Comparison of ENCODE assay signal across 3 cellular contexts in the genomic region with DNA sequence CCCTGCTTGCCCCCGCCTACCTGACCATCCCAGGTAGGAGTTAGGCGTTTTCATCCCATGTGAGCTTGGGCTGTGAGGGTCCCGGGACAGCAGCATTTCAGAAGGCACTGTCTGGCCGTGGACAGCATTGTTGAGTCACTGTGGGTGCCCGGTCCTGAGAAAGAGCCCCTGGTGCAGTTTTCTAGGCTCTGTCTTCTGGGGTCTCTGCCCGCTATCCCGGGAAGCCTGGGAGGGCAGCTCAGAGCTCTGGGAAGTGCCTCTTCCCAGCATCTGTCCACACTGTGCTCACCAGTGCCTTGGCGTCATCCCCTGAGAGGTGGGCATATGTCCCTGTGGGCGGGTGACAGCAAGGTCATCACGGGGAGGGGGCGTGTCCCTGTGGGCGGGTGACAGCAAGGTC.
TF ChIP-seq lines count a peak whose summit lies in the region.

No MANE protein-coding gene starts in this region.

TF ChIP-seq in SK-N-SH, 30 proteins besides CTCF, POLR2A, EP300 and RAD21:
- TF ChIP-seq, protein P1, sequence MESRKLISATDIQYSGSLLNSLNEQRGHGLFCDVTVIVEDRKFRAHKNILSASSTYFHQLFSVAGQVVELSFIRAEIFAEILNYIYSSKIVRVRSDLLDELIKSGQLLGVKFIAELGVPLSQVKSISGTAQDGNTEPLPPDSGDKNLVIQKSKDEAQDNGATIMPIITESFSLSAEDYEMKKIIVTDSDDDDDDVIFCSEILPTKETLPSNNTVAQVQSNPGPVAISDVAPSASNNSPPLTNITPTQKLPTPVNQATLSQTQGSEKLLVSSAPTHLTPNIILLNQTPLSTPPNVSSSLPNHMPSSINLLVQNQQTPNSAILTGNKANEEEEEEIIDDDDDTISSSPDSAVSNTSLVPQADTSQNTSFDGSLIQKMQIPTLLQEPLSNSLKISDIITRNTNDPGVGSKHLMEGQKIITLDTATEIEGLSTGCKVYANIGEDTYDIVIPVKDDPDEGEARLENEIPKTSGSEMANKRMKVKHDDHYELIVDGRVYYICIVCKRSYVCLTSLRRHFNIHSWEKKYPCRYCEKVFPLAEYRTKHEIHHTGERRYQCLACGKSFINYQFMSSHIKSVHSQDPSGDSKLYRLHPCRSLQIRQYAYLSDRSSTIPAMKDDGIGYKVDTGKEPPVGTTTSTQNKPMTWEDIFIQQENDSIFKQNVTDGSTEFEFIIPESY (IDR thresholded peaks at IDR 0.05; ENCODE audit: borderline replicate concordance, low read depth): no peak
- TF ChIP-seq RCOR1 (IDR thresholded peaks at IDR 0.05; ENCODE audit: low read length): no peak
- no peak for TF ChIP-seq EZH2phosphoT487 (IDR thresholded peaks at IDR 0.05; ENCODE audit: borderline replicate concordance, low read depth)
- TF ChIP-seq TEAD4 (IDR thresholded peaks at IDR 0.05; ENCODE audit: borderline replicate concordance, insufficient read depth): no peak
- TF ChIP-seq MXI1 (IDR thresholded peaks at IDR 0.05; ENCODE audit: low read depth, low read length): no peak
- TF ChIP-seq, protein P2, sequence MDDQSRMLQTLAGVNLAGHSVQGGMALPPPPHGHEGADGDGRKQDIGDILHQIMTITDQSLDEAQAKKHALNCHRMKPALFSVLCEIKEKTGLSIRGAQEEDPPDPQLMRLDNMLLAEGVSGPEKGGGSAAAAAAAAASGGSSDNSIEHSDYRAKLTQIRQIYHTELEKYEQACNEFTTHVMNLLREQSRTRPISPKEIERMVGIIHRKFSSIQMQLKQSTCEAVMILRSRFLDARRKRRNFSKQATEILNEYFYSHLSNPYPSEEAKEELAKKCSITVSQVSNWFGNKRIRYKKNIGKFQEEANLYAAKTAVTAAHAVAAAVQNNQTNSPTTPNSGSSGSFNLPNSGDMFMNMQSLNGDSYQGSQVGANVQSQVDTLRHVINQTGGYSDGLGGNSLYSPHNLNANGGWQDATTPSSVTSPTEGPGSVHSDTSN (IDR thresholded peaks at IDR 0.05): no peak
- TF ChIP-seq SIN3A (IDR thresholded peaks at IDR 0.05; ENCODE audit: borderline replicate concordance, low read depth, low read length): no peak
- no peak for TF ChIP-seq TCF12 (IDR thresholded peaks at IDR 0.05)
- TF ChIP-seq CHD2 (IDR thresholded peaks at IDR 0.05; ENCODE audit: low read length, partially characterized antibody): no peak
- TF ChIP-seq, protein P3, sequence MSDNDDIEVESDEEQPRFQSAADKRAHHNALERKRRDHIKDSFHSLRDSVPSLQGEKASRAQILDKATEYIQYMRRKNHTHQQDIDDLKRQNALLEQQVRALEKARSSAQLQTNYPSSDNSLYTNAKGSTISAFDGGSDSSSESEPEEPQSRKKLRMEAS (IDR thresholded peaks at IDR 0.05; ENCODE audit: low read depth): no peak

TF ChIP-seq in SK-N-SH treated with all-trans-retinoic acid at 6 μM for 48 hours, 23 proteins besides CTCF, POLR2A, EP300 and RAD21:
- TF ChIP-seq TCF4 (CRISPR knock-in tag; IDR thresholded peaks at IDR 0.05; ENCODE audit: borderline replicate concordance) (no peak), TOX (CRISPR knock-in tag; IDR thresholded peaks at IDR 0.05; ENCODE audit: borderline replicate concordance) (no peak), ZFP30 (CRISPR knock-in tag; IDR thresholded peaks at IDR 0.05) (no peak), SNAI2 (CRISPR knock-in tag; IDR thresholded peaks at IDR 0.05) (no peak), RARB (CRISPR knock-in tag; IDR thresholded peaks at IDR 0.05) (no peak), ZNF8 (CRISPR knock-in tag; IDR thresholded peaks at IDR 0.05) (no peak), GLIS3 (CRISPR knock-in tag; IDR thresholded peaks at IDR 0.05) (no peak), ISL1 (CRISPR knock-in tag; IDR thresholded peaks at IDR 0.05) (no peak), OSR1 (CRISPR knock-in tag; IDR thresholded peaks at IDR 0.05) (no peak), ZNF565 (CRISPR knock-in tag; conservative IDR thresholded peaks at IDR 0.05; ENCODE audit: low read depth) (no peak), ARNTL (CRISPR knock-in tag; IDR thresholded peaks at IDR 0.05; ENCODE audit: borderline replicate concordance, low read depth) (no peak), ZNF70 (CRISPR knock-in tag; IDR thresholded peaks at IDR 0.05) (no peak), PPARA (CRISPR knock-in tag; IDR thresholded peaks at IDR 0.05; ENCODE audit: borderline replicate concordance) (no peak)
- TF ChIP-seq, protein P4, sequence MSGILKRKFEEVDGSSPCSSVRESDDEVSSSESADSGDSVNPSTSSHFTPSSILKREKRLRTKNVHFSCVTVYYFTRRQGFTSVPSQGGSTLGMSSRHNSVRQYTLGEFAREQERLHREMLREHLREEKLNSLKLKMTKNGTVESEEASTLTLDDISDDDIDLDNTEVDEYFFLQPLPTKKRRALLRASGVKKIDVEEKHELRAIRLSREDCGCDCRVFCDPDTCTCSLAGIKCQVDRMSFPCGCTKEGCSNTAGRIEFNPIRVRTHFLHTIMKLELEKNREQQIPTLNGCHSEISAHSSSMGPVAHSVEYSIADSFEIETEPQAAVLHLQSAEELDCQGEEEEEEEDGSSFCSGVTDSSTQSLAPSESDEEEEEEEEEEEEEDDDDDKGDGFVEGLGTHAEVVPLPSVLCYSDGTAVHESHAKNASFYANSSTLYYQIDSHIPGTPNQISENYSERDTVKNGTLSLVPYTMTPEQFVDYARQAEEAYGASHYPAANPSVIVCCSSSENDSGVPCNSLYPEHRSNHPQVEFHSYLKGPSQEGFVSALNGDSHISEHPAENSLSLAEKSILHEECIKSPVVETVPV (CRISPR knock-in tag; IDR thresholded peaks at IDR 0.05): no peak
- TF ChIP-seq, protein P5, sequence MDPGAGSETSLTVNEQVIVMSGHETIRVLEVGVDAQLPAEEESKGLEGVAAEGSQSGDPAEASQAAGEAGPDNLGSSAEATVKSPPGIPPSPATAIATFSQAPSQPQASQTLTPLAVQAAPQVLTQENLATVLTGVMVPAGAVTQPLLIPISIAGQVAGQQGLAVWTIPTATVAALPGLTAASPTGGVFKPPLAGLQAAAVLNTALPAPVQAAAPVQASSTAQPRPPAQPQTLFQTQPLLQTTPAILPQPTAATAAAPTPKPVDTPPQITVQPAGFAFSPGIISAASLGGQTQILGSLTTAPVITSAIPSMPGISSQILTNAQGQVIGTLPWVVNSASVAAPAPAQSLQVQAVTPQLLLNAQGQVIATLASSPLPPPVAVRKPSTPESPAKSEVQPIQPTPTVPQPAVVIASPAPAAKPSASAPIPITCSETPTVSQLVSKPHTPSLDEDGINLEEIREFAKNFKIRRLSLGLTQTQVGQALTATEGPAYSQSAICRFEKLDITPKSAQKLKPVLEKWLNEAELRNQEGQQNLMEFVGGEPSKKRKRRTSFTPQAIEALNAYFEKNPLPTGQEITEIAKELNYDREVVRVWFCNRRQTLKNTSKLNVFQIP (CRISPR knock-in tag; IDR thresholded peaks at IDR 0.05; ENCODE audit: borderline replicate concordance, low read depth): no peak
- TF ChIP-seq, protein P6, sequence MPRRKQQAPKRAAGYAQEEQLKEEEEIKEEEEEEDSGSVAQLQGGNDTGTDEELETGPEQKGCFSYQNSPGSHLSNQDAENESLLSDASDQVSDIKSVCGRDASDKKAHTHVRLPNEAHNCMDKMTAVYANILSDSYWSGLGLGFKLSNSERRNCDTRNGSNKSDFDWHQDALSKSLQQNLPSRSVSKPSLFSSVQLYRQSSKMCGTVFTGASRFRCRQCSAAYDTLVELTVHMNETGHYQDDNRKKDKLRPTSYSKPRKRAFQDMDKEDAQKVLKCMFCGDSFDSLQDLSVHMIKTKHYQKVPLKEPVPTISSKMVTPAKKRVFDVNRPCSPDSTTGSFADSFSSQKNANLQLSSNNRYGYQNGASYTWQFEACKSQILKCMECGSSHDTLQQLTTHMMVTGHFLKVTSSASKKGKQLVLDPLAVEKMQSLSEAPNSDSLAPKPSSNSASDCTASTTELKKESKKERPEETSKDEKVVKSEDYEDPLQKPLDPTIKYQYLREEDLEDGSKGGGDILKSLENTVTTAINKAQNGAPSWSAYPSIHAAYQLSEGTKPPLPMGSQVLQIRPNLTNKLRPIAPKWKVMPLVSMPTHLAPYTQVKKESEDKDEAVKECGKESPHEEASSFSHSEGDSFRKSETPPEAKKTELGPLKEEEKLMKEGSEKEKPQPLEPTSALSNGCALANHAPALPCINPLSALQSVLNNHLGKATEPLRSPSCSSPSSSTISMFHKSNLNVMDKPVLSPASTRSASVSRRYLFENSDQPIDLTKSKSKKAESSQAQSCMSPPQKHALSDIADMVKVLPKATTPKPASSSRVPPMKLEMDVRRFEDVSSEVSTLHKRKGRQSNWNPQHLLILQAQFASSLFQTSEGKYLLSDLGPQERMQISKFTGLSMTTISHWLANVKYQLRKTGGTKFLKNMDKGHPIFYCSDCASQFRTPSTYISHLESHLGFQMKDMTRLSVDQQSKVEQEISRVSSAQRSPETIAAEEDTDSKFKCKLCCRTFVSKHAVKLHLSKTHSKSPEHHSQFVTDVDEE (CRISPR knock-in tag; IDR thresholded peaks at IDR 0.05): no peak
TF ChIP-seq in SK-N-SH treated with all-trans-retinoic acid at 6 μM for 48 hours: peak in this region for 0.

TF ChIP-seq in K562, 482 proteins besides CTCF, POLR2A, EP300 and RAD21:
- TF ChIP-seq EGR1 (conservative IDR thresholded peaks at IDR 0.05) (0 out of 2 replicates have a peak, but pooled peaks have one; percentile 7), KAT7 (CRISPR knock-in tag; IDR thresholded peaks at IDR 0.05; ENCODE audit: borderline replicate concordance) (no peak)
